20 cellular contexts compared by ENCODE assay signal in genomic region chr16:65497571-65497970, GRCh38.
A peak's percentile ranks its signal among the peaks of the same experiment; 100 is the strongest.
DNase-seq lines count a peak whose midpoint lies in the region; ATAC-seq, FAIRE-seq and TF ChIP-seq lines count a peak whose summit lies in the region.
"Had no signal": no experiment of that assay in that cellular context is flagged by ENCODE, and none has a peak within 500 bp of the region (broad histone marks: within the 10 kb centered on the region; RNA-seq: fewer than 3 reads in every experiment).

No MANE protein-coding gene starts in this region.

- peaks cover 11% of the 10 kb centered on the region for H3K4me1 Mint-ChIP-seq in neural crest cell
- H3K4me1 Mint-ChIP-seq: CD14-positive monocyte had no signal

- H3K4me3 Mint-ChIP-seq in neural crest cell: no peak overlapping the region
- H3K4me3 Mint-ChIP-seq: CD14-positive monocyte had no signal

- FAIRE-seq in HTR-8/SVneo (lab: Jason Lieb, UNC): no peak
- FAIRE-seq: A549, GM19239, K562 had no signal

- TF ChIP-seq POLR2A in stomach (IDR thresholded peaks at IDR 0.05): no peak

- no peaks in the 10 kb centered on the region for H3K9me3 ChIP-seq in stomach
- H3K9me3 ChIP-seq: A549 had no signal

- H3K4me1 ChIP-seq in stomach: no peaks in the 10 kb centered on the region
- H3K4me1 ChIP-seq: A549 had no signal

- H3K4me3 ChIP-seq in dorsolateral prefrontal cortex (peak overlapping the region in 53 of 59 donors; percentile 5 to 60 (median 38)), stomach (no peak overlapping the region)
- H3K4me3 ChIP-seq: A549, K562 had no signal

- peaks cover 2% of the 10 kb centered on the region for H3K36me3 Mint-ChIP-seq in neural crest cell (ENCODE audit: low read depth)
- H3K36me3 Mint-ChIP-seq: CD14-positive monocyte had no signal

- no peak for TF ChIP-seq EP300 in stomach (IDR thresholded peaks at IDR 0.05)

- H3K36me3 ChIP-seq in stomach: no peaks in the 10 kb centered on the region

- no peaks in the 10 kb centered on the region for H3K27me3 Mint-ChIP-seq in neural crest cell (ENCODE audit: low read depth)

- H3K27ac ChIP-seq in dorsolateral prefrontal cortex (no peak overlapping the region), stomach (no peak overlapping the region)
- H3K27ac ChIP-seq: A549, HL-60 had no signal

- ATAC-seq in GM18867 (IDR thresholded peaks at IDR 0.05; ENCODE audit: unreplicated experiment): no peak
- ATAC-seq: A549, K562, Right ventricle myocardium inferior had no signal

- TF ChIP-seq CTCF in dorsolateral prefrontal cortex (IDR thresholded peaks at IDR 0.05 in 54 of 56, conservative IDR thresholded peaks at IDR 0.05 in 2 of 56; ENCODE audit: low read depth in 1 of 56, partially characterized antibody in 56 of 56) (no peak), neural crest cell (conservative IDR thresholded peaks at IDR 0.05) (no peak), stomach (IDR thresholded peaks at IDR 0.05) (no peak)

- WGBS in stomach, 5 donors: 61 to 69% (median 62%) methylated on average over 6 of the region's 6 CpGs

- peaks cover 3% of the 10 kb centered on the region for H3K9me3 Mint-ChIP-seq in neural crest cell

- intact Hi-C loops in dorsolateral prefrontal cortex (cut with DNase I): no loop called here
- intact Hi-C loops in stomach (cut with DNase I; ENCODE audit: low total_unique reads): no loop called here

- H3K27ac Mint-ChIP-seq in neural crest cell (ENCODE audit: unreplicated experiment): peak overlapping the region; percentile 20

- peak; percentile 25 for DNase-seq in Ammon's horn (ENCODE audit: low spot score)
- peak; percentile 65 for DNase-seq in RPMI7951 (ENCODE audit: low read depth)
- DNase-seq in dorsolateral prefrontal cortex: peak in 2 of 10 donors; percentile 12 to 32
- DNase-seq in neural crest cell (ENCODE audit: low read depth, low spot score): no peak
- no peak for DNase-seq in HTR-8/SVneo (ENCODE audit: insufficient read length, low spot score)
- no peak for DNase-seq in stomach
- no peak for DNase-seq in HK-2 (ENCODE audit: unreplicated experiment)
- DNase-seq: DMS 273 treated with DMSO at 0.1 percent for 48 hours, H7, NCI-H146, NCI-H2081, NCI-H510A treated with DMSO at 0.1 percent for 48 hours, NCI-H82 had no signal

- H3K27me3 ChIP-seq in dorsolateral prefrontal cortex: no peaks in the 10 kb centered on the region
- no peaks in the 10 kb centered on the region for H3K27me3 ChIP-seq in stomach

Comparison
In these comparisons a context has a peak if more than half of its experiments do, and no peak if none do; other contexts are left out.
1. DNase-seq: peak in Ammon's horn (single experiment) and RPMI7951 (single experiment); none in neural crest cell (single experiment), HTR-8/SVneo (single experiment), stomach (single experiment) and HK-2 (single experiment).
2. H3K4me3 ChIP-seq: peak in dorsolateral prefrontal cortex (53 of 59); none in stomach (0 of 4).